Comparison of ENCODE assay signal across 20 cellular contexts in genomic region chr2:196307775-196308174, GRCh38.
"Had no signal": no experiment of that assay in that cellular context is flagged by ENCODE, and none has a peak within 500 bp of the region (broad histone marks: within the 10 kb centered on the region; RNA-seq: fewer than 3 reads in every experiment).

No MANE protein-coding gene starts in this region.

- H3K27ac Mint-ChIP-seq: immature natural killer cell; memory B cell; naive B cell; stimulated activated naive B cell treated with anti-CD40 and anti-IgM and Interleukin-4, amounts not matched to agents 10 μg/mL and 1 μg/mL and 100 μg/mL, for 72 hours; stimulated activated naive CD8-positive, alpha-beta T cell treated with anti-CD3 and anti-CD28 coated beads, Interleukin-15, amount 100 ng/mL, for 72 hours had no signal

- H3K27me3 Mint-ChIP-seq: naive B cell; stimulated activated naive B cell treated with anti-CD40 and anti-IgM and Interleukin-4, amounts not matched to agents 10 μg/mL and 1 μg/mL and 100 μg/mL, for 72 hours; stimulated activated naive CD8-positive, alpha-beta T cell treated with anti-CD3 and anti-CD28 coated beads, Interleukin-15, amount 100 ng/mL, for 72 hours had no signal

- H3K27me3 ChIP-seq: dorsolateral prefrontal cortex, gastroesophageal sphincter, testis, tibial nerve, upper lobe of right lung had no signal

- H3K4me1 ChIP-seq: gastroesophageal sphincter, lower lobe of right lung, upper lobe of right lung had no signal

- H3K4me3 Mint-ChIP-seq: immature natural killer cell; memory B cell; naive B cell; nephron progenitor cell; stimulated activated naive B cell treated with anti-CD40 and anti-IgM and Interleukin-4, amounts not matched to agents 10 μg/mL and 1 μg/mL and 100 μg/mL, for 72 hours; stimulated activated naive CD8-positive, alpha-beta T cell treated with anti-CD3 and anti-CD28 coated beads, Interleukin-15, amount 100 ng/mL, for 72 hours had no signal

- H3K36me3 ChIP-seq: gastroesophageal sphincter, tibial nerve, upper lobe of right lung had no signal

- H3K9me3 Mint-ChIP-seq: immature natural killer cell; memory B cell; nephron progenitor cell; stimulated activated naive B cell treated with anti-CD40 and anti-IgM and Interleukin-4, amounts not matched to agents 10 μg/mL and 1 μg/mL and 100 μg/mL, for 72 hours; stimulated activated naive CD8-positive, alpha-beta T cell treated with anti-CD3 and anti-CD28 coated beads, Interleukin-15, amount 100 ng/mL, for 72 hours had no signal

- H3K4me1 Mint-ChIP-seq: immature natural killer cell; memory B cell; nephron progenitor cell; stimulated activated naive B cell treated with anti-CD40 and anti-IgM and Interleukin-4, amounts not matched to agents 10 μg/mL and 1 μg/mL and 100 μg/mL, for 72 hours; stimulated activated naive CD8-positive, alpha-beta T cell treated with anti-CD3 and anti-CD28 coated beads, Interleukin-15, amount 100 ng/mL, for 72 hours had no signal

- H3K9me3 ChIP-seq: gastroesophageal sphincter, left ventricle myocardium inferior, lower lobe of right lung, testis, tibial nerve, upper lobe of right lung had no signal

- ATAC-seq: gastroesophageal sphincter; lower lobe of right lung; sciatic nerve; stimulated activated naive B cell treated with anti-CD40 and anti-IgM and Interleukin-4, amounts not matched to agents 10 μg/mL and 1 μg/mL and 100 μg/mL, for 72 hours; stimulated activated naive CD8-positive, alpha-beta T cell treated with anti-CD3 and anti-CD28 coated beads, Interleukin-15, amount 100 ng/mL, for 72 hours; upper lobe of right lung had no signal

- H3K36me3 Mint-ChIP-seq: immature natural killer cell; memory B cell; naive B cell; stimulated activated naive B cell treated with anti-CD40 and anti-IgM and Interleukin-4, amounts not matched to agents 10 μg/mL and 1 μg/mL and 100 μg/mL, for 72 hours had no signal

- H3K27ac ChIP-seq: coronary artery, dorsolateral prefrontal cortex, gastroesophageal sphincter, left ventricle myocardium inferior, lower lobe of right lung, testis, tibial nerve, upper lobe of right lung had no signal

- H3K4me3 ChIP-seq: coronary artery, dorsolateral prefrontal cortex, gastroesophageal sphincter, left ventricle myocardium inferior, lower lobe of right lung, testis, tibial nerve, upper lobe of right lung had no signal

- DNase-seq: dorsolateral prefrontal cortex; effector CD8-positive, alpha-beta T cell; glutamatergic neuron; immature natural killer cell; left ventricle myocardium inferior; lower lobe of right lung; naive B cell; nephron progenitor cell; posterior cingulate gyrus; stimulated activated CD4-positive, alpha-beta T cell treated with anti-CD3 and anti-CD28 coated beads, Interleukin-2, amount 100 ng/mL, for 24 hours; stimulated activated CD4-positive, alpha-beta T cell treated with anti-CD3 and anti-CD28 coated beads, Interleukin-4, amount 100 ng/mL, for 4 hours; stimulated activated naive B cell treated with anti-CD40 and anti-IgM and Interleukin-4, amounts not matched to agents 10 μg/mL and 1 μg/mL and 100 μg/mL, for 72 hours; stimulated activated naive CD8-positive, alpha-beta T cell treated with anti-CD3 and anti-CD28 coated beads, Interleukin-15, amount 100 ng/mL, for 72 hours; testis; upper lobe of right lung had no signal
